8 cellular contexts compared by ENCODE assay signal in the genomic region with DNA sequence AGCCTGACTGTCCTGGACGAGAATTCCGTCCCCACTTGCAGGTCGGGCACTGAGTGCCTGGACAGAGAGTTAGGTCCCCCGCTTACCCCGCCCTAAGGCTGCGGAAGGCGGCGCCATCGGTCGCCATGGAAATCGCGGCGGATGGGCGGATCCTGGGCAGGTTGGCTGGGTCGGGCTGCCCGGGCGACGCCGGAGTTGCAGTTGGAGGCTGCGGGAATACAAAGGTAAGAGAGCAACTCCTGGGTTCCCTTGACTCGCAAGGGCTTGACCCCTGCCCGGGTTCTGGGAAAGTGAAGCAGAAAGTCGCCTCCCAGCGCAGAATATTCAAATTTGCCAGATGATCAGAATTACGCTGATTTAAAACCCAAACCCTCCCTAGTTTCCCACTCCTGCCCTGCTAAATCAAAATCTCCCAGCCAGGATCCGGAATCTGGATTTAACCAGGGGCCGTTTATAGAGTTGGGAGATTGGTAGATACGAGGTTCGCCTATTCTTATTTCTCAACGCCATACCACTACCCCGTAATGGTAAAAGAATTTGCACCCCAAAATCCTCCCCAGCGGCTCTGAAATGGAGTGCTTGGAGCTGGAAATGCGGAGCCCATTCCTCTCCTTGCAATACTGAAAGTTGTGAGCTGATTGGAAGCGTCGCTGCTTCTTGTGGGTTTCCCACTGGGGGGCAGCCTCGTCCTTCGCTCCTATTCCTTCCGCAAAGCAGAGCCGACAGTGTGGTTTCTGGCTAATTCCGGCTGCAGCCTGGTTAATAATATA.
A peak's percentile ranks its signal among the peaks of the same experiment; 100 is the strongest.
DNase-seq lines count a peak whose midpoint lies in the region; ATAC-seq and TF ChIP-seq lines count a peak whose summit lies in the region.

No MANE protein-coding gene starts in this region.

- intact Hi-C loops in left cardiac atrium (cut with DNase I), result loop anchor here in 1 of 2 donors (1.0 to 5.0 kb wide), 2 partner anchors 113 to 319 kb away; partner anchors contain the start of gene FRMD3

- DNase-seq in SHP77 (lab: John Stamatoyannopoulos, UW) (peak; percentile 27 to 41), SHP77 treated with DMSO at 0.1 percent for 48 hours (lab: John Stamatoyannopoulos, UW) (no peak), NCI-H2196 treated with DMSO at 0.1 percent for 48 hours (lab: John Stamatoyannopoulos, UW; ENCODE audit: unreplicated experiment) (peak; percentile 14), anterior cingulate cortex (lab: John Stamatoyannopoulos, UW) (peak in 54 of 58 donors; percentile 5 to 91 (median 56)), left cardiac atrium (peak; percentile 84), occipital lobe (lab: John Stamatoyannopoulos, UW) (peak; percentile 73)

- ATAC-seq in HG02981 (IDR thresholded peaks at IDR 0.05; ENCODE audit: unreplicated experiment) (peak; percentile 43), left cardiac atrium (peak; percentile 97 to 98), GM18505 (IDR thresholded peaks at IDR 0.05; ENCODE audit: unreplicated experiment) (no peak)

- TF ChIP-seq POLR2A in GM18505 (IDR thresholded peaks at IDR 0.05; ENCODE audit: borderline replicate concordance, extremely low read depth, insufficient read depth, insufficient read length), result no peak
